Comparison of ENCODE assay signal across 8 cellular contexts in the genomic region with DNA sequence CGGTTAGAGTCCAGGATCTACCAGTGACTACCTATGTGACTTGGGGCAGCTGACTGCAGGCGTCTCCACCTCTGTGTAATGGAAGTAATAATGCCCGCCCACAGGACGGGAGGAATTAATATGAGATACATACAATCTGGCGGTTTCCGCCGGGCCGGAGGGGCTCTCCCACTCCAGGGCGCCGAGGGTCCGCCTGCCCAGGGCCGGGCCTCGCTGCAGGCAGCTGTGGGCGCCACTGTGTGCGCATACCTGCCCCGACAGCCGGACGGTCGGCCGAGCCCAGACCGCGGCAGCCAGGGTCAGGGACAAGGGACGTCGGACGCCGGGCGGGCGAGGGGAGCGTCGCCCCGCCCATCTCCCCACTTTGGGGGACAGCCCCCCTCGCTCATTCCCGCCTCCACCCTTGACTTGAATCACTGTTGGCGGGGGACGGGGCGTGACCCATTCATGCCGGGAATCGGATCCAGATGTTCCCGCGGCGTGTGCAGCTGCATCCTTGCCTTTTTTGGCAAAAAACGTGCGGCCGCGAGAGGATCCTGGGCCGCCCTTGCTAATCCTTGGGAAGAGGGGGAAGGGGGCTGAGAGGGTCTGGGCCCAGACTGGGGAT. TPM values are rescaled to one million over a fixed set of nuclear protein-coding genes. Genes with fewer than 3 reads are reported as not detected.
DNase-seq lines count a peak whose midpoint lies in the region; ATAC-seq and TF ChIP-seq lines count a peak whose summit lies in the region.

No MANE protein-coding gene starts in this region.

- no peaks in the 10 kb centered on the region for H3K27me3 Mint-ChIP-seq in activated T-cell treated with anti-CD3 and anti-CD28 coated beads, Interleukin-2, amount 50 U/mL, for 72 hours (ENCODE audit: low read depth)

- peak overlapping the region; percentile 8 to 71 for H3K4me3 Mint-ChIP-seq in activated T-cell treated with anti-CD3 and anti-CD28 coated beads, Interleukin-2, amount 50 U/mL, for 72 hours

- peaks cover 25% of the 10 kb centered on the region for H3K79me2 ChIP-seq in osteoblast (ENCODE audit: insufficient read depth, low read length)

- no peaks in the 10 kb centered on the region for H3K9me3 ChIP-seq in osteoblast (ENCODE audit: low read depth, low read length)

- H3K4me1 Mint-ChIP-seq in activated T-cell treated with anti-CD3 and anti-CD28 coated beads, Interleukin-2, amount 50 U/mL, for 72 hours (ENCODE audit: low read depth), result peaks cover 34% of the 10 kb centered on the region

- no peaks in the 10 kb centered on the region for H4K20me1 ChIP-seq in osteoblast (ENCODE audit: insufficient read depth, low read length)

- H3K27ac ChIP-seq in osteoblast (ENCODE audit: low read depth, low read length), result no peak overlapping the region

- H3K9me3 Mint-ChIP-seq in activated T-cell treated with anti-CD3 and anti-CD28 coated beads, Interleukin-2, amount 50 U/mL, for 72 hours, result no peaks in the 10 kb centered on the region

- no peak for TF ChIP-seq CTCF in osteoblast (IDR thresholded peaks at IDR 0.05; ENCODE audit: extremely low read depth, low read depth, low read length)

- H2AFZ ChIP-seq in osteoblast (ENCODE audit: low read length), result peak overlapping the region; percentile 72

- peak overlapping the region; percentile 84 for H3K4me2 ChIP-seq in osteoblast (ENCODE audit: insufficient read depth, low read length)

- H3K36me3 Mint-ChIP-seq in activated T-cell treated with anti-CD3 and anti-CD28 coated beads, Interleukin-2, amount 50 U/mL, for 72 hours (ENCODE audit: insufficient read depth in 2 of 2), result peaks cover 4 to 5% of the 10 kb centered on the region in 2 donors

- no peak overlapping the region for H3K27ac Mint-ChIP-seq in activated T-cell treated with anti-CD3 and anti-CD28 coated beads, Interleukin-2, amount 50 U/mL, for 72 hours

- ATAC-seq in activated T-cell treated with anti-CD3 and anti-CD28 coated beads, Interleukin-2, amount 50 U/mL, for 72 hours (replicated peaks in 1 of 2), result peak in 1 of 2 donors; percentile 60
- ATAC-seq in GM18909 (IDR thresholded peaks at IDR 0.05; ENCODE audit: poor library complexity, unreplicated experiment) (no peak), HG03520 (IDR thresholded peaks at IDR 0.05; ENCODE audit: unreplicated experiment) (no peak), GM21423 (IDR thresholded peaks at IDR 0.05; ENCODE audit: unreplicated experiment) (no peak)

- DNase-seq in activated effector memory CD4-positive, alpha-beta T cell treated with Interleukin-2 at 50 U/mL for 16 hours, result peak; percentile 18
- DNase-seq in activated effector memory CD4-positive, alpha-beta T cell treated with anti-CD3 and anti-CD28 coated beads, Interleukin-2, amount 50 U/mL, for 16 hours, result no peak
- no peak for DNase-seq in activated T-cell treated with anti-CD3 and anti-CD28 coated beads, Interleukin-2, amount 50 U/mL, for 72 hours
- peak; percentile 63 for DNase-seq in foreskin melanocyte
- peak; percentile 93 for DNase-seq in osteoblast (ENCODE audit: insufficient read length, low spot score, missing footprints)

- peak overlapping the region; percentile 70 for H3K4me3 ChIP-seq in osteoblast (ENCODE audit: insufficient read depth, low read length)

- H3K36me3 ChIP-seq in osteoblast (ENCODE audit: insufficient read depth, low read length), result peaks cover 31% of the 10 kb centered on the region

- H3K4me1 ChIP-seq in osteoblast (ENCODE audit: insufficient read depth, low read length), result peaks cover 25% of the 10 kb centered on the region

- no peaks in the 10 kb centered on the region for H3K27me3 ChIP-seq in osteoblast (ENCODE audit: insufficient read depth, low read length)

RNA-seq across cellular contexts. Expression of a gene that starts 6.1 kb away (rescaled TPM):
- 10 to 100 TPM; 67.9 to 81.4 TPM for total RNA-seq in activated T-cell treated with anti-CD3 and anti-CD28 coated beads, Interleukin-2, amount 50 U/mL, for 72 hours
- 68.7 and 76.7 TPM in 2 replicates for total RNA-seq in osteoblast

RNA-seq across cellular contexts. Expression of a gene that starts 9.4 kb away (rescaled TPM):
- total RNA-seq in activated T-cell treated with anti-CD3 and anti-CD28 coated beads, Interleukin-2, amount 50 U/mL, for 72 hours, result 10 to 100 TPM; 32.7 to 34.5 TPM
- total RNA-seq in osteoblast, result 21.4 and 25.6 TPM in 2 replicates

RNA-seq across cellular contexts. Expression of a gene that starts 16.7 kb away (rescaled TPM):
- total RNA-seq in activated T-cell treated with anti-CD3 and anti-CD28 coated beads, Interleukin-2, amount 50 U/mL, for 72 hours, result 10 to 100 TPM; 28.4 to 31.7 TPM
- 38.7 and 39.8 TPM in 2 replicates for total RNA-seq in osteoblast

RNA-seq across cellular contexts. Expression of a gene that starts 49.0 kb away (rescaled TPM):
- 10 to 100 TPM; 44.7 to 53.6 TPM for total RNA-seq in activated T-cell treated with anti-CD3 and anti-CD28 coated beads, Interleukin-2, amount 50 U/mL, for 72 hours
- 39.4 and 48.6 TPM in 2 replicates for total RNA-seq in osteoblast

RNA-seq across cellular contexts. Expression of a gene that starts 50.7 kb away (rescaled TPM):
- total RNA-seq in activated T-cell treated with anti-CD3 and anti-CD28 coated beads, Interleukin-2, amount 50 U/mL, for 72 hours, result not detected
- under 0.01 TPM in 2 replicates for total RNA-seq in osteoblast

Comparison
In these comparisons a context has a peak if more than half of its experiments do, and no peak if none do; other contexts are left out.
1. DNase-seq: peak in activated effector memory CD4-positive, alpha-beta T cell treated with Interleukin-2 at 50 U/mL for 16 hours (single experiment), foreskin melanocyte (single experiment) and osteoblast (single experiment); none in activated effector memory CD4-positive, alpha-beta T cell treated with anti-CD3 and anti-CD28 coated beads, Interleukin-2, amount 50 U/mL, for 16 hours (single experiment) and activated T-cell treated with anti-CD3 and anti-CD28 coated beads, Interleukin-2, amount 50 U/mL, for 72 hours (0 of 2).